6 cellular contexts compared by ENCODE assay signal in the genomic region with DNA sequence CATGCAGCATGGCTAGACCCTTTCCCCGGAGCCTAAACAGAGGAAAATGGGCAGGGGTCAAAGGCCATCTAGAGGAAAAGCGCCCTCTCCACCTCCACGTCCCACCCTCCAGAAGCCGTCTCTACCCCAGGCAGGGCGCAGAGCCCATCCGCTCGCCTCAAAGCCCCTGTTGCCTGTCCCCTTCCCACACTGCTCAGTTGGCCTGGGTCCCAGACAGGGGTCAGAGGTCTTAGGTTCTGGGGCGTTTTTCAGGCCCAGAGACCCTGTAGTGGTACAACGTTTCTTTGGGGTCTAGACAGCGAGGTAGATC. TPM values are rescaled to one million over a fixed set of nuclear protein-coding genes. Genes with fewer than 3 reads are reported as not detected.
DNase-seq lines count a peak whose midpoint lies in the region; ATAC-seq and TF ChIP-seq lines count a peak whose summit lies in the region.

No MANE protein-coding gene starts in this region.

- ATAC-seq in GM19397 (IDR thresholded peaks at IDR 0.05; ENCODE audit: unreplicated experiment) (peak; percentile 7), gastrocnemius medialis (peak; percentile 16 to 32)

- H3K36me3 ChIP-seq in HUES6 (ENCODE audit: control insufficient read depth, insufficient read depth, low read length) (no peaks in the 10 kb centered on the region), endocrine pancreas (ENCODE audit: control insufficient read depth, insufficient read depth, low read length) (no peaks in the 10 kb centered on the region), gastrocnemius medialis (peaks cover 0 to 5% of the 10 kb centered on the region in 2 donors)

- in situ Hi-C loops in gastrocnemius medialis (cut with MboI; ENCODE audit: low sequenced_read_pairs in 4 of 4): no loop called here

- peaks cover 6% of the 10 kb centered on the region for H3K4me1 ChIP-seq in HUES6 (ENCODE audit: control insufficient read depth, insufficient read depth, low read length)
- no peaks in the 10 kb centered on the region for H3K4me1 ChIP-seq in endocrine pancreas (ENCODE audit: control insufficient read depth, insufficient read depth, low read length)
- peaks cover 4 to 10% of the 10 kb centered on the region in 2 donors for H3K4me1 ChIP-seq in gastrocnemius medialis

- H3K27me3 ChIP-seq in HUES6 (ENCODE audit: control insufficient read depth, insufficient read depth, low read length) (no peaks in the 10 kb centered on the region), endocrine pancreas (ENCODE audit: control insufficient read depth, insufficient read depth, low read length) (no peaks in the 10 kb centered on the region), gastrocnemius medialis (no peaks in the 10 kb centered on the region)

- no peak for TF ChIP-seq POLR2A in gastrocnemius medialis (IDR thresholded peaks at IDR 0.05)

- DNase-seq in gastrocnemius medialis (no peak), GM10266 (ENCODE audit: extremely low spot score) (no peak), NCI-H1694 treated with DMSO at 0.1 percent for 48 hours (lab: John Stamatoyannopoulos, UW) (no peak)

- peak overlapping the region; percentile 81 for H3K9ac ChIP-seq in HUES6 (ENCODE audit: low read length)
- H3K9ac ChIP-seq in endocrine pancreas (ENCODE audit: control insufficient read depth, insufficient read depth, low read length): peak overlapping the region; percentile 74

- H3K4me3 ChIP-seq in HUES6 (ENCODE audit: low read depth, low read length): peak overlapping the region; percentile 66
- no peak overlapping the region for H3K4me3 ChIP-seq in endocrine pancreas (ENCODE audit: control insufficient read depth, insufficient read depth, low read length)
- H3K4me3 ChIP-seq in gastrocnemius medialis: peak overlapping the region; percentile 75 to 99 (median 84)

- H3K9me3 ChIP-seq in HUES6 (ENCODE audit: control insufficient read depth, insufficient read depth, low read depth, low read length): no peaks in the 10 kb centered on the region
- H3K9me3 ChIP-seq in endocrine pancreas (ENCODE audit: control insufficient read depth, low read length): no peaks in the 10 kb centered on the region
- H3K9me3 ChIP-seq in gastrocnemius medialis: no peaks in the 10 kb centered on the region

- peak overlapping the region; percentile 36; the same call in 1 of the 2 replicates for H3K27ac ChIP-seq in HUES6 (ENCODE audit: low read depth, low read length)
- H3K27ac ChIP-seq in gastrocnemius medialis: peak overlapping the region; percentile 97 to 100 (median 99)

- intact Hi-C loops in gastrocnemius medialis (cut with DNase I; ENCODE audit: low total_unique reads): loop anchor here (1.0 to 5.0 kb wide), 4 partner anchors 31 to 106 kb away; a partner anchor contains a TSS

- TF ChIP-seq CTCF in gastrocnemius medialis (IDR thresholded peaks at IDR 0.05 in 4 of 5, conservative IDR thresholded peaks at IDR 0.05 in 1 of 5) (no peak), GM10266 (IDR thresholded peaks at IDR 0.05; ENCODE audit: control insufficient read depth, insufficient read depth, low read depth, missing control alignments) (no peak)

RNA-seq across cellular contexts. Expression of a gene that starts 0.3 kb away (rescaled TPM):
- 10 to 100 TPM; 28.8 to 42.3 (median 40.7) TPM for total RNA-seq in gastrocnemius medialis

RNA-seq across cellular contexts. Expression of a gene that starts 0.7 kb away (rescaled TPM):
- total RNA-seq in gastrocnemius medialis: not detected

RNA-seq across cellular contexts. Expression of a gene that starts 27.9 kb away (rescaled TPM):
- 10 to 100 TPM; 44.9 to 64.7 (median 54.0) TPM for total RNA-seq in gastrocnemius medialis

RNA-seq across cellular contexts. Expression of a gene that starts 30.0 kb away (rescaled TPM):
- under 1 TPM in 3 of 4 donors, not detected in 1; 0.07 to 0.27 (median 0.09) TPM for total RNA-seq in gastrocnemius medialis

RNA-seq across cellular contexts. Expression of a gene that starts 38.1 kb away (rescaled TPM):
- 10 to 100 TPM in 2 of 4 donors, 1 to 10 TPM in 2; 3.8 to 15.3 (median 9.4) TPM for total RNA-seq in gastrocnemius medialis
